ENCODE assay signal across 8 cellular contexts in the genomic region with DNA sequence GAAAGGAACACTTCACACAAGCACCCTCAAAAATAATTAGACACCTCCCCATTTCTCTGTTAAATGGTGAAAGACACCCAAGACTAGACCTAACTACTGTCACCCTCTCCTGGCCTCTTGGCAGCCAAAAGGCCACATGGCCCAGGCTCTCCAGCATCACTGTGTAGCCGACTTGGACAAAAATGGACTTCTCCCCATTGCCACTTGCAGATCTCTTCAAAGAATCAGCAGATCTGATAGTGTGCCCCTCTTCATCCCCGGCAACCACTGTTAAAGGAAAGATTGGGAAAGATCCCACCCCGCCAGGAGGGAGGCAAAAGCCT. TPM values are rescaled to one million over a fixed set of nuclear protein-coding genes. Genes with fewer than 3 reads are reported as not detected.
DNase-seq lines count a peak whose midpoint lies in the region; ATAC-seq and TF ChIP-seq lines count a peak whose summit lies in the region.

No MANE protein-coding gene starts in this region.

- in situ Hi-C loops in Panc1 (cut with HindIII; ENCODE audit: low pct_unique_long_range_greater_than_20kb, low sequenced_read_pairs) = no loop called here

- H3K4me1 ChIP-seq in GM23338 (ENCODE audit: insufficient read depth) = peaks cover 9% of the 10 kb centered on the region
- H3K4me1 ChIP-seq in Panc1 (ENCODE audit: control insufficient read depth, insufficient read depth, low read length) = no peaks in the 10 kb centered on the region; the same call in 1 of the 2 replicates
- H3K4me1 ChIP-seq in parathyroid adenoma = no peaks in the 10 kb centered on the region

- no peak for ATAC-seq in GM23338
- no peak for ATAC-seq in Panc1
- no peak for ATAC-seq in HG03025 (IDR thresholded peaks at IDR 0.05; ENCODE audit: low FRiP score, unreplicated experiment)

- no peaks in the 10 kb centered on the region for H3K9me2 ChIP-seq in GM23338 (ENCODE audit: insufficient read depth)

- H3K4me2 ChIP-seq in GM23338 (peak overlapping the region; percentile 81), parathyroid adenoma (ENCODE audit: low read length) (peak overlapping the region; percentile 82)

- no peaks in the 10 kb centered on the region for H3K27me3 ChIP-seq in GM23338 (ENCODE audit: insufficient read depth)
- H3K27me3 ChIP-seq in Panc1 (ENCODE audit: control insufficient read depth, insufficient read depth, low read length) = no peaks in the 10 kb centered on the region
- no peaks in the 10 kb centered on the region for H3K27me3 ChIP-seq in parathyroid adenoma (ENCODE audit: control insufficient read depth, insufficient read depth, low read length)

- DNase-seq in GM23338 (ENCODE audit: low spot score) = no peak
- DNase-seq in Panc1 (ENCODE audit: low read depth, low spot score) = no peak
- DNase-seq in epithelial cell of proximal tubule (ENCODE audit: low read depth) = no peak
- DNase-seq in NCI-H774 (lab: John Stamatoyannopoulos, UW) = no peak
- no peak for DNase-seq in NCI-H226
- no peak for DNase-seq in D341Med (ENCODE audit: low spot score)

- H3K4me1 Mint-ChIP-seq in GM23338 = peaks cover 12% of the 10 kb centered on the region; the same call in 2 of the 3 replicates

- TF ChIP-seq CTCF in GM23338 (conservative IDR thresholded peaks at IDR 0.05; ENCODE audit: low read depth in 2 of 2) (no peak), Panc1 (IDR thresholded peaks at IDR 0.05) (no peak), epithelial cell of proximal tubule (conservative IDR thresholded peaks at IDR 0.05; ENCODE audit: low read depth, low read length) (no peak), parathyroid adenoma (IDR thresholded peaks at IDR 0.05) (no peak)

- H3K9me3 Mint-ChIP-seq in GM23338 = peaks cover 2% of the 10 kb centered on the region; the same call in 2 of the 3 replicates

- H3K9me3 ChIP-seq in Panc1 (ENCODE audit: control insufficient read depth, insufficient read depth, low read depth, low read length) (no peaks in the 10 kb centered on the region), parathyroid adenoma (ENCODE audit: control insufficient read depth, low read length) (no peaks in the 10 kb centered on the region)

- intact Hi-C loops in Panc1 (cut with micrococcal nuclease; ENCODE audit: unreplicated experiment) = no loop called here

- POLR2A ChIA-PET in Panc1 (lab: Charles Lee) = no interaction called here

- no peak overlapping the region for H3K9ac ChIP-seq in parathyroid adenoma

- H3K36me3 ChIP-seq in GM23338 (ENCODE audit: insufficient read depth) (peaks cover 6% of the 10 kb centered on the region; the same call in 1 of the 2 replicates), Panc1 (ENCODE audit: control insufficient read depth, insufficient read depth, low read length) (no peaks in the 10 kb centered on the region), parathyroid adenoma (ENCODE audit: control insufficient read depth, insufficient read depth, low read length) (no peaks in the 10 kb centered on the region)

- H3F3A ChIP-seq in GM23338 (replicated peaks; ENCODE audit: low read depth) = no peaks in the 10 kb centered on the region

- peak overlapping the region; percentile 72 for H3K4me3 ChIP-seq in GM23338
- H3K4me3 ChIP-seq in Panc1 (ENCODE audit: low read depth in 2 of 2, low read length in 2 of 2) = peak overlapping the region; percentile 58 to 59
- peak overlapping the region; percentile 76 for H3K4me3 ChIP-seq in epithelial cell of proximal tubule (ENCODE audit: low read depth, low read length)
- H3K4me3 ChIP-seq in parathyroid adenoma (ENCODE audit: low read depth, low read length) = peak overlapping the region; percentile 62

- H2AFZ ChIP-seq in GM23338 (no peak overlapping the region), parathyroid adenoma (peak overlapping the region; percentile 84)

- peak overlapping the region; percentile 99 for H3K27ac Mint-ChIP-seq in GM23338

- H3K4me3 Mint-ChIP-seq in GM23338 = peak overlapping the region; percentile 100

- CTCF ChIA-PET in Panc1 (lab: Charles Lee) = no interaction called here

- peaks cover 52% of the 10 kb centered on the region for H3K79me2 ChIP-seq in GM23338 (replicated peaks; ENCODE audit: insufficient read depth)
- no peaks in the 10 kb centered on the region for H3K79me2 ChIP-seq in parathyroid adenoma

- H3K36me3 Mint-ChIP-seq in GM23338 (ENCODE audit: low read depth) = peaks cover 54% of the 10 kb centered on the region

- BruUV-seq in Panc1 (replicated peaks; lab: Mats Ljungman, UMichigan) = no TSS peak

- H4K20me1 ChIP-seq in GM23338 (replicated peaks; ENCODE audit: insufficient read depth) = no peaks in the 10 kb centered on the region

- peaks cover 21% of the 10 kb centered on the region for H3K27me3 Mint-ChIP-seq in GM23338 (ENCODE audit: insufficient read depth, low read depth, poor library complexity)

- H3K27ac ChIP-seq in GM23338 (ENCODE audit: low read depth) = peak overlapping the region; percentile 98
- peak overlapping the region; percentile 34; the same call in 1 of the 2 replicates for H3K27ac ChIP-seq in Panc1 (ENCODE audit: low read length)
- H3K27ac ChIP-seq in parathyroid adenoma = peak overlapping the region; percentile 81

TF ChIP-seq in GM23338, 12 proteins besides CTCF, POLR2A, EP300 and RAD21 (continues in another document):
- TF ChIP-seq NANOG (IDR thresholded peaks at IDR 0.05; ENCODE audit: borderline replicate concordance) (no peak), JUNB (IDR thresholded peaks at IDR 0.05; ENCODE audit: unreplicated experiment) (no peak), ZNF331 (CRISPR knock-in tag; IDR thresholded peaks at IDR 0.05; ENCODE audit: low read depth) (no peak)
- TF ChIP-seq, protein P1, sequence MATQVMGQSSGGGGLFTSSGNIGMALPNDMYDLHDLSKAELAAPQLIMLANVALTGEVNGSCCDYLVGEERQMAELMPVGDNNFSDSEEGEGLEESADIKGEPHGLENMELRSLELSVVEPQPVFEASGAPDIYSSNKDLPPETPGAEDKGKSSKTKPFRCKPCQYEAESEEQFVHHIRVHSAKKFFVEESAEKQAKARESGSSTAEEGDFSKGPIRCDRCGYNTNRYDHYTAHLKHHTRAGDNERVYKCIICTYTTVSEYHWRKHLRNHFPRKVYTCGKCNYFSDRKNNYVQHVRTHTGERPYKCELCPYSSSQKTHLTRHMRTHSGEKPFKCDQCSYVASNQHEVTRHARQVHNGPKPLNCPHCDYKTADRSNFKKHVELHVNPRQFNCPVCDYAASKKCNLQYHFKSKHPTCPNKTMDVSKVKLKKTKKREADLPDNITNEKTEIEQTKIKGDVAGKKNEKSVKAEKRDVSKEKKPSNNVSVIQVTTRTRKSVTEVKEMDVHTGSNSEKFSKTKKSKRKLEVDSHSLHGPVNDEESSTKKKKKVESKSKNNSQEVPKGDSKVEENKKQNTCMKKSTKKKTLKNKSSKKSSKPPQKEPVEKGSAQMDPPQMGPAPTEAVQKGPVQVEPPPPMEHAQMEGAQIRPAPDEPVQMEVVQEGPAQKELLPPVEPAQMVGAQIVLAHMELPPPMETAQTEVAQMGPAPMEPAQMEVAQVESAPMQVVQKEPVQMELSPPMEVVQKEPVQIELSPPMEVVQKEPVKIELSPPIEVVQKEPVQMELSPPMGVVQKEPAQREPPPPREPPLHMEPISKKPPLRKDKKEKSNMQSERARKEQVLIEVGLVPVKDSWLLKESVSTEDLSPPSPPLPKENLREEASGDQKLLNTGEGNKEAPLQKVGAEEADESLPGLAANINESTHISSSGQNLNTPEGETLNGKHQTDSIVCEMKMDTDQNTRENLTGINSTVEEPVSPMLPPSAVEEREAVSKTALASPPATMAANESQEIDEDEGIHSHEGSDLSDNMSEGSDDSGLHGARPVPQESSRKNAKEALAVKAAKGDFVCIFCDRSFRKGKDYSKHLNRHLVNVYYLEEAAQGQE (IDR thresholded peaks at IDR 0.05; ENCODE audit: unreplicated experiment) = no peak

RNA-seq across cellular contexts. Expression of a gene that starts 2.0 kb away (rescaled TPM):
- total RNA-seq in GM23338 (2014; rRNA removed; shearing (Covaris generic)) = 155 and 161 TPM in 2 replicates
- polyA plus RNA-seq in GM23338 (2016; fragmentation: Nextera tagmentation; extraction: Ambion mirVana) = 26.1 and 28.5 TPM in 2 replicates
- total RNA-seq in Panc1 (2021; ENCODE audit: unreplicated experiment) (14.0 TPM), epithelial cell of proximal tubule (70.2 and 75.6 TPM in 2 replicates)
- 30.0 TPM for polyA plus RNA-seq in Panc1 (2012; ENCODE audit: insufficient read length)

Comparison
In these comparisons a context has a peak if more than half of its experiments do, and no peak if none do; other contexts are left out.
1. H3K27ac ChIP-seq: peak in every context shown above with its lines; median percentile 98 in GM23338; 81 in parathyroid adenoma; 34 in Panc1.